Comparison of ENCODE assay signal across 17 cellular contexts in the genomic region with DNA sequence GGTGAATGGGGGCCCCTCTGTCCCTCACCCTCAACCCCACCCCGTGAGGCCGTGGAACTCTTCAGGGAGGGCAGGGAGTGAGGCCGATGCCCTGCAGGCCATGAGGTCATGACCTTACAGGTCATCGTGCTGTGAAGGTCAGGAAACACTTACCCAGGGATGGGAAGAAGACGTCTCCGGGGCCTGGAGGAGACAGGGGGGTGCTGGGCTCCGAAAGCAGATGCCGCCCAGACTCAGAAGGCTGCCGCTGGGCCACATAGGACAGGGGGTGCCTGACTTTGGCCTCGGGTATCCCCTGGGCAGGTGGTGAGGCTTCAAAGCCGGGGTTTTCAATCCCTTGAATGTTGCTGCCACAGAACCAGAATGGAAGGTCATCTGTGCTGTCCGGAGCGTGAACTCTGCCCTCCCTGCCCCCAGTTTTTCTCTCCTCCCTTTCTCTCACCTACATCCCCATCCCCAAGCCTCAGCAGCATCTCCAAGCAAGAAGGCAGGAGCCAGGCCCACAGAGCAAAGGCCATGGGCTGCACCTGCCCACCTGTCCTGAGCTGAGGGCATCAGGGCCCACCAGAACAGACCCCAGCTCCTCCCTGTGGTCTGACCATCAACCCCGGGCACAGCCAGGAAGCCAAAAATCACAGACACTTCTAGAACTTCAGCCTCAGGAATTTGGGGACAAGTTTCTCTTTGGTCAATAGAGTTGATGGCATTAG. TPM values are rescaled to one million over a fixed set of nuclear protein-coding genes. Genes with fewer than 3 reads are reported as not detected.
DNase-seq lines count a peak whose midpoint lies in the region; ATAC-seq and TF ChIP-seq lines count a peak whose summit lies in the region.
"Had no signal": no experiment of that assay in that cellular context is flagged by ENCODE, and none has a peak within 500 bp of the region (broad histone marks: within the 10 kb centered on the region; RNA-seq: fewer than 3 reads in every experiment).

No MANE protein-coding gene starts in this region.

- intact Hi-C loops in activated CD8-positive, alpha-beta T cell treated with anti-CD3 and anti-CD28 coated beads for 36 hours (cut with micrococcal nuclease), result no loop called here
- intact Hi-C loops in right cardiac atrium (cut with DNase I), result no loop called here

- H3K36me3 Mint-ChIP-seq in activated T-cell treated with anti-CD3 and anti-CD28 coated beads, Interleukin-2, amount 50 U/mL, for 72 hours (ENCODE audit: insufficient read depth in 2 of 2), result peaks cover 0 to 5% of the 10 kb centered on the region in 2 donors
- peaks cover 60% of the 10 kb centered on the region for H3K36me3 Mint-ChIP-seq in activated T-cell treated with anti-CD3 and anti-CD28 coated beads, Interleukin-2, amount 50 U/mL, for 4 hours (ENCODE audit: insufficient read depth)
- H3K36me3 Mint-ChIP-seq in activated CD8-positive, alpha-beta T cell treated with anti-CD3 and anti-CD28 coated beads for 36 hours (ENCODE audit: low read depth), result peaks cover 64% of the 10 kb centered on the region

- H3K27me3 ChIP-seq in right cardiac atrium (ENCODE audit: control insufficient read depth, insufficient read depth), result no peaks in the 10 kb centered on the region
- H3K27me3 ChIP-seq: sigmoid colon had no signal

- H3K27ac ChIP-seq in right cardiac atrium (ENCODE audit: low read length), result no peak overlapping the region
- peak overlapping the region; percentile 49 for H3K27ac ChIP-seq in temporal lobe (ENCODE audit: low read depth, low read length)

- no peak for TF ChIP-seq CTCF in activated CD8-positive, alpha-beta T cell treated with anti-CD3 and anti-CD28 coated beads for 36 hours (IDR thresholded peaks at IDR 0.05)

- H3K27ac Mint-ChIP-seq in activated T-cell treated with anti-CD3 and anti-CD28 coated beads, Interleukin-2, amount 50 U/mL, for 72 hours, result peak overlapping the region; percentile 22
- H3K27ac Mint-ChIP-seq in activated CD8-positive, alpha-beta T cell treated with anti-CD3 and anti-CD28 coated beads for 36 hours, result peak overlapping the region; percentile 78
- H3K27ac Mint-ChIP-seq: HFFc6 had no signal

- ATAC-seq in activated T-cell treated with anti-CD3 and anti-CD28 coated beads, Interleukin-2, amount 50 U/mL, for 72 hours (replicated peaks in 1 of 2), result no peak
- no peak for ATAC-seq in activated T-cell treated with anti-CD3 and anti-CD28 coated beads, Interleukin-2, amount 50 U/mL, for 4 hours
- no peak for ATAC-seq in activated CD8-positive, alpha-beta T cell treated with anti-CD3 and anti-CD28 coated beads for 36 hours
- ATAC-seq in right cardiac atrium (no peak), GM21529 (IDR thresholded peaks at IDR 0.05; ENCODE audit: unreplicated experiment) (no peak), GM19397 (IDR thresholded peaks at IDR 0.05; ENCODE audit: unreplicated experiment) (no peak)

- H3K4me1 ChIP-seq in right cardiac atrium (ENCODE audit: control insufficient read depth, insufficient read depth, low read length), result peaks cover 28% of the 10 kb centered on the region

- H3K9me3 Mint-ChIP-seq in activated T-cell treated with anti-CD3 and anti-CD28 coated beads, Interleukin-2, amount 50 U/mL, for 72 hours, result no peaks in the 10 kb centered on the region
- no peaks in the 10 kb centered on the region for H3K9me3 Mint-ChIP-seq in activated T-cell treated with anti-CD3 and anti-CD28 coated beads, Interleukin-2, amount 50 U/mL, for 4 hours
- H3K9me3 Mint-ChIP-seq in activated CD8-positive, alpha-beta T cell treated with anti-CD3 and anti-CD28 coated beads for 36 hours, result no peaks in the 10 kb centered on the region
- H3K9me3 Mint-ChIP-seq: HFFc6 had no signal

- 84% methylated on average over 14 of the region's 14 CpGs for WGBS in right cardiac atrium

- no peaks in the 10 kb centered on the region for H3K27me3 Mint-ChIP-seq in activated T-cell treated with anti-CD3 and anti-CD28 coated beads, Interleukin-2, amount 50 U/mL, for 72 hours (ENCODE audit: low read depth)
- H3K27me3 Mint-ChIP-seq in activated T-cell treated with anti-CD3 and anti-CD28 coated beads, Interleukin-2, amount 50 U/mL, for 4 hours (ENCODE audit: low read depth), result no peaks in the 10 kb centered on the region
- no peaks in the 10 kb centered on the region for H3K27me3 Mint-ChIP-seq in activated CD8-positive, alpha-beta T cell treated with anti-CD3 and anti-CD28 coated beads for 36 hours

- H3K4me1 Mint-ChIP-seq in activated T-cell treated with anti-CD3 and anti-CD28 coated beads, Interleukin-2, amount 50 U/mL, for 72 hours (ENCODE audit: low read depth), result peaks cover 96% of the 10 kb centered on the region
- peaks cover 96% of the 10 kb centered on the region for H3K4me1 Mint-ChIP-seq in activated T-cell treated with anti-CD3 and anti-CD28 coated beads, Interleukin-2, amount 50 U/mL, for 4 hours (ENCODE audit: low read depth)
- peaks cover 94% of the 10 kb centered on the region for H3K4me1 Mint-ChIP-seq in activated CD8-positive, alpha-beta T cell treated with anti-CD3 and anti-CD28 coated beads for 36 hours (ENCODE audit: low read depth)

- H3K4me3 ChIP-seq in right cardiac atrium (ENCODE audit: low read length), result no peak overlapping the region
- H3K4me3 ChIP-seq: sigmoid colon had no signal

- no peaks in the 10 kb centered on the region for H3K9me3 ChIP-seq in right cardiac atrium (ENCODE audit: control insufficient read depth, low read length)
- H3K9me3 ChIP-seq: sigmoid colon had no signal

- peak overlapping the region in 1 of 2 donors; percentile 12 for H3K4me3 Mint-ChIP-seq in activated T-cell treated with anti-CD3 and anti-CD28 coated beads, Interleukin-2, amount 50 U/mL, for 72 hours
- H3K4me3 Mint-ChIP-seq in activated T-cell treated with anti-CD3 and anti-CD28 coated beads, Interleukin-2, amount 50 U/mL, for 4 hours, result no peak overlapping the region
- H3K4me3 Mint-ChIP-seq in activated CD8-positive, alpha-beta T cell treated with anti-CD3 and anti-CD28 coated beads for 36 hours, result no peak overlapping the region
- H3K4me3 Mint-ChIP-seq: HFFc6 had no signal

- DNase-seq in activated T-cell treated with anti-CD3 and anti-CD28 coated beads, Interleukin-2, amount 50 U/mL, for 72 hours, result no peak
- DNase-seq in activated T-cell treated with anti-CD3 and anti-CD28 coated beads, Interleukin-2, amount 50 U/mL, for 4 hours, result no peak
- DNase-seq in activated CD8-positive, alpha-beta T cell treated with anti-CD3 and anti-CD28 coated beads for 36 hours, result no peak
- DNase-seq in right cardiac atrium, result peak in 2 of 3 donors; percentile 27 to 46
- no peak for DNase-seq in stimulated activated CD4-positive, alpha-beta T cell treated with anti-CD3 and anti-CD28 coated beads, Interleukin-4, amount 100 ng/mL, for 4 hours
- DNase-seq: activated CD4-positive, alpha-beta T cell treated with anti-CD3 and anti-CD28 coated beads for 4 hours; DMS 273 treated with DMSO at 0.1 percent for 48 hours; HFFc6; NCI-H2081; sigmoid colon had no signal

- POLR2A ChIA-PET in activated CD8-positive, alpha-beta T cell treated with anti-CD3 and anti-CD28 coated beads for 36 hours (lab: Charles Lee), result interaction anchor here (1.0 to 1.5 kb wide), 6 partner anchors 10 to 22 kb away, joined by 4 to 14 read pairs (median 9); partner anchors contain the start of gene VSIR

- CTCF ChIA-PET in activated CD8-positive, alpha-beta T cell treated with anti-CD3 and anti-CD28 coated beads for 36 hours (lab: Charles Lee), result interaction anchor here (1.2 to 3.3 kb wide), 5 partner anchors 11 to 26 kb away, joined by 4 to 17 read pairs (median 6); partner anchors contain the start of gene VSIR

RNA-seq across cellular contexts. Expression of gene VSIR, which starts 21.6 kb away (rescaled TPM):
- total RNA-seq in activated T-cell treated with anti-CD3 and anti-CD28 coated beads, Interleukin-2, amount 50 U/mL, for 72 hours, result 10 to 100 TPM; 70.1 to 70.5 TPM
- total RNA-seq in activated T-cell treated with anti-CD3 and anti-CD28 coated beads, Interleukin-2, amount 50 U/mL, for 4 hours, result 100 to 1,000 TPM; 238 to 274 (median 240) TPM
- 10 to 100 TPM; 59.6 to 61.0 TPM for total RNA-seq in activated CD8-positive, alpha-beta T cell treated with anti-CD3 and anti-CD28 coated beads for 36 hours
- total RNA-seq in right cardiac atrium (10 to 100 TPM; 29.3 to 55.1 (median 34.4) TPM), temporal lobe (5.4 TPM)
- 36.8 TPM for polyA plus RNA-seq in right cardiac atrium
- polyA plus RNA-seq: neural cell had no signal

RNA-seq across cellular contexts. Expression of gene C10orf105, which starts 32.1 kb away (rescaled TPM):
- under 1 TPM; 0.35 to 0.43 TPM for total RNA-seq in activated T-cell treated with anti-CD3 and anti-CD28 coated beads, Interleukin-2, amount 50 U/mL, for 72 hours
- total RNA-seq in activated T-cell treated with anti-CD3 and anti-CD28 coated beads, Interleukin-2, amount 50 U/mL, for 4 hours, result under 1 TPM; 0.05 to 0.28 (median 0.18) TPM
- total RNA-seq in activated CD8-positive, alpha-beta T cell treated with anti-CD3 and anti-CD28 coated beads for 36 hours, result under 1 TPM; 0.16 to 0.27 TPM
- total RNA-seq in right cardiac atrium (under 1 TPM in 3 of 4 donors, not detected in 1; 0.14 to 0.36 (median 0.24) TPM), temporal lobe (0.25 TPM)
- polyA plus RNA-seq in right cardiac atrium, result 0.09 TPM
- total RNA-seq: glomerular endothelial cell, HFFc6, kidney epithelial cell, MCF 10A had no signal

Comparison
In these comparisons a context has a peak if more than half of its experiments do, and no peak if none do; other contexts are left out.
1. DNase-seq: peak in right cardiac atrium (2 of 3); none in activated T-cell treated with anti-CD3 and anti-CD28 coated beads, Interleukin-2, amount 50 U/mL, for 72 hours (0 of 2), activated T-cell treated with anti-CD3 and anti-CD28 coated beads, Interleukin-2, amount 50 U/mL, for 4 hours (single experiment), activated CD8-positive, alpha-beta T cell treated with anti-CD3 and anti-CD28 coated beads for 36 hours (single experiment) and stimulated activated CD4-positive, alpha-beta T cell treated with anti-CD3 and anti-CD28 coated beads, Interleukin-4, amount 100 ng/mL, for 4 hours (0 of 2).